Comparison of ENCODE assay signal across 2 cellular contexts in genomic region chr1:26020941-26021646, GRCh38.
TF ChIP-seq lines count a peak whose summit lies in the region.

No MANE protein-coding gene starts in this region.

TF ChIP-seq in GM12891, 5 proteins besides CTCF, POLR2A, EP300 and RAD21:
- TF ChIP-seq SPI1 (IDR thresholded peaks at IDR 0.05; ENCODE audit: low read depth, low read length) (no peak), PAX5 (IDR thresholded peaks at IDR 0.05; ENCODE audit: insufficient read depth, low read length, severe bottlenecking) (no peak)

TF ChIP-seq in K562, 482 proteins besides CTCF, POLR2A, EP300 and RAD21:
- TF ChIP-seq CBFA2T3 (IDR thresholded peaks at IDR 0.05) (0 out of 2 replicates have a peak, but pooled peaks have one; percentile 6), CHD2 (IDR thresholded peaks at IDR 0.05; ENCODE audit: low read depth, low read length) (no peak), HDAC1 (IDR thresholded peaks at IDR 0.05) (peak in 1 of 2 experiments; percentile 46; a peak in 1 of 4 replicates), BCOR (IDR thresholded peaks at IDR 0.05) (peak; percentile 61; the same call in 1 of the 2 replicates), KDM1A (IDR thresholded peaks at IDR 0.05) (peak; percentile 66 to 67; a peak in 3 of 4 replicates), ZNF175 (CRISPR knock-in tag; IDR thresholded peaks at IDR 0.05; ENCODE audit: low read depth) (no peak), HCFC1 (IDR thresholded peaks at IDR 0.05; ENCODE audit: low read depth, low read length) (no peak)
- TF ChIP-seq, protein P1, sequence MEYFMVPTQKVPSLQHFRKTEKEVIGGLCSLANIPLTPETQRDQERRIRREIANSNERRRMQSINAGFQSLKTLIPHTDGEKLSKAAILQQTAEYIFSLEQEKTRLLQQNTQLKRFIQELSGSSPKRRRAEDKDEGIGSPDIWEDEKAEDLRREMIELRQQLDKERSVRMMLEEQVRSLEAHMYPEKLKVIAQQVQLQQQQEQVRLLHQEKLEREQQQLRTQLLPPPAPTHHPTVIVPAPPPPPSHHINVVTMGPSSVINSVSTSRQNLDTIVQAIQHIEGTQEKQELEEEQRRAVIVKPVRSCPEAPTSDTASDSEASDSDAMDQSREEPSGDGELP (CRISPR knock-in tag; IDR thresholded peaks at IDR 0.05; ENCODE audit: borderline replicate concordance), result 0 out of 2 replicates have a peak, but pooled peaks have one; percentile 14
